Comparison of ENCODE assay signal across 1 cellular context in the genomic region with DNA sequence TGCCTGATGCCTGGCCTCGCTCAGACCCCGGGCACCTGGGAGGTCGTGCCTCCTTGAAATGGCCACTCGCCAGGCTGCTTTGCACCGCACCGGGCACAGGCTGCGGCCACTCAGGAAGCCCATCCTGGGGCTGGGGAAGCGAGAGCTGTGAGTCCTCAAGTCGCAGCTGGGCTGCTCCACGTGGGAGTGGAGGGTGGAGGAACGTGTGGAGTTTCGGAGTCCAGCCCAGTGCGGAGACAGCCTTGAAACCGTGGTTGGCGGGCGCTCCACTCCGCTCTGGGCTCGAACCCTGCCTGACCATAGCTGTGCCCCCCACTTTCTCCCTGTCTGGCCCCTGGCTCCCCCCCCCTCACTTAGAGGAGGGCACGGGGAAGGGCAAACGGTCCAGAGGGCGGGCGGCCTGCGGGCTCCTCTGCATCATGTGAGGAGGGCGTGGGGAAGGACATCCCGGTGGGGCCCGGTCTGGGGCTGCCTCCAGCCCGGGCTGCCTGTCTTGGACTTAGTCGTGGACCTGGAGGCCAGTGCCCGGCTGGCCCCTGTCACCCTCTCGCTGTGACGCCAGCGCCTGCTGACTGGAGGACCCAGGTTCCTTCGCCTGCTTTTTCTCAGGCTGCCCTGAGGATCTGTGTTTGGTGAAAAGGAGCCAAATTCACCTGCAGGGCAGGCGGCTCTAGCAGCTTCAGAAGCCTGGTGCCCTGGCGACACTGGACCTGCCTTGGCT.
A peak's percentile ranks its signal among the peaks of the same experiment; 100 is the strongest.
TF ChIP-seq lines count a peak whose summit lies in the region.

No MANE protein-coding gene starts in this region.

TF ChIP-seq in K562, 482 proteins besides CTCF, POLR2A, EP300 and RAD21:
- TF ChIP-seq HSF4 (CRISPR knock-in tag; IDR thresholded peaks at IDR 0.05; ENCODE audit: borderline replicate concordance) (no peak), CHCHD3 (CRISPR knock-in tag; IDR thresholded peaks at IDR 0.05) (no peak), ZC3H11A (IDR thresholded peaks at IDR 0.05; ENCODE audit: low read depth, low read length) (no peak), MIER1 (IDR thresholded peaks at IDR 0.05; ENCODE audit: low read depth) (no peak), ZNF146 (CRISPR knock-in tag; IDR thresholded peaks at IDR 0.05; ENCODE audit: unreplicated experiment) (no peak), EWSR1 (IDR thresholded peaks at IDR 0.05; ENCODE audit: borderline replicate concordance, low read depth, partially characterized antibody) (no peak), ZBTB17 (CRISPR knock-in tag; IDR thresholded peaks at IDR 0.05) (no peak), POLR2G (IDR thresholded peaks at IDR 0.05; ENCODE audit: low read depth, low read length) (peak; percentile 64), RBFOX2 (IDR thresholded peaks at IDR 0.05; ENCODE audit: low read depth, low read length) (peak; percentile 69), SREBF1 (IDR thresholded peaks at IDR 0.05; ENCODE audit: borderline replicate concordance, low read depth, low read length) (no peak), HNRNPUL1 (IDR thresholded peaks at IDR 0.05; ENCODE audit: low read length) (no peak), ZFP1 (CRISPR knock-in tag; IDR thresholded peaks at IDR 0.05) (no peak)
- TF ChIP-seq, protein P1, sequence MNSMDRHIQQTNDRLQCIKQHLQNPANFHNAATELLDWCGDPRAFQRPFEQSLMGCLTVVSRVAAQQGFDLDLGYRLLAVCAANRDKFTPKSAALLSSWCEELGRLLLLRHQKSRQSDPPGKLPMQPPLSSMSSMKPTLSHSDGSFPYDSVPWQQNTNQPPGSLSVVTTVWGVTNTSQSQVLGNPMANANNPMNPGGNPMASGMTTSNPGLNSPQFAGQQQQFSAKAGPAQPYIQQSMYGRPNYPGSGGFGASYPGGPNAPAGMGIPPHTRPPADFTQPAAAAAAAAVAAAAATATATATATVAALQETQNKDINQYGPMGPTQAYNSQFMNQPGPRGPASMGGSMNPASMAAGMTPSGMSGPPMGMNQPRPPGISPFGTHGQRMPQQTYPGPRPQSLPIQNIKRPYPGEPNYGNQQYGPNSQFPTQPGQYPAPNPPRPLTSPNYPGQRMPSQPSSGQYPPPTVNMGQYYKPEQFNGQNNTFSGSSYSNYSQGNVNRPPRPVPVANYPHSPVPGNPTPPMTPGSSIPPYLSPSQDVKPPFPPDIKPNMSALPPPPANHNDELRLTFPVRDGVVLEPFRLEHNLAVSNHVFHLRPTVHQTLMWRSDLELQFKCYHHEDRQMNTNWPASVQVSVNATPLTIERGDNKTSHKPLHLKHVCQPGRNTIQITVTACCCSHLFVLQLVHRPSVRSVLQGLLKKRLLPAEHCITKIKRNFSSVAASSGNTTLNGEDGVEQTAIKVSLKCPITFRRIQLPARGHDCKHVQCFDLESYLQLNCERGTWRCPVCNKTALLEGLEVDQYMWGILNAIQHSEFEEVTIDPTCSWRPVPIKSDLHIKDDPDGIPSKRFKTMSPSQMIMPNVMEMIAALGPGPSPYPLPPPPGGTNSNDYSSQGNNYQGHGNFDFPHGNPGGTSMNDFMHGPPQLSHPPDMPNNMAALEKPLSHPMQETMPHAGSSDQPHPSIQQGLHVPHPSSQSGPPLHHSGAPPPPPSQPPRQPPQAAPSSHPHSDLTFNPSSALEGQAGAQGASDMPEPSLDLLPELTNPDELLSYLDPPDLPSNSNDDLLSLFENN (IDR thresholded peaks at IDR 0.05; ENCODE audit: low read depth in 2 of 2, low read length in 2 of 2), result no peak
- TF ChIP-seq, protein P2, sequence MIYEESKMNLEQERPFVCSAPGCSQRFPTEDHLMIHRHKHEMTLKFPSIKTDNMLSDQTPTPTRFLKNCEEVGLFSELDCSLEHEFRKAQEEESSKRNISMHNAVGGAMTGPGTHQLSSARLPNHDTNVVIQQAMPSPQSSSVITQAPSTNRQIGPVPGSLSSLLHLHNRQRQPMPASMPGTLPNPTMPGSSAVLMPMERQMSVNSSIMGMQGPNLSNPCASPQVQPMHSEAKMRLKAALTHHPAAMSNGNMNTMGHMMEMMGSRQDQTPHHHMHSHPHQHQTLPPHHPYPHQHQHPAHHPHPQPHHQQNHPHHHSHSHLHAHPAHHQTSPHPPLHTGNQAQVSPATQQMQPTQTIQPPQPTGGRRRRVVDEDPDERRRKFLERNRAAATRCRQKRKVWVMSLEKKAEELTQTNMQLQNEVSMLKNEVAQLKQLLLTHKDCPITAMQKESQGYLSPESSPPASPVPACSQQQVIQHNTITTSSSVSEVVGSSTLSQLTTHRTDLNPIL (CRISPR knock-in tag; IDR thresholded peaks at IDR 0.05), result no peak
